8 cellular contexts compared by ENCODE assay signal in genomic region chr18:49491534-49491856, GRCh38. TPM values are rescaled to one million over a fixed set of nuclear protein-coding genes. Genes with fewer than 3 reads are reported as not detected.
A peak's percentile ranks its signal among the peaks of the same experiment; 100 is the strongest.
DNase-seq lines count a peak whose midpoint lies in the region; ATAC-seq, FAIRE-seq and TF ChIP-seq lines count a peak whose summit lies in the region.

No MANE protein-coding gene starts in this region.

- TF ChIP-seq POLR2A in gastrocnemius medialis (IDR thresholded peaks at IDR 0.05): no peak

- H3K27me3 ChIP-seq in SU-DHL-6 (ENCODE audit: low read length): no peaks in the 10 kb centered on the region
- no peaks in the 10 kb centered on the region for H3K27me3 ChIP-seq in gastrocnemius medialis

- ATAC-seq in gastrocnemius medialis (no peak), HG03460 (IDR thresholded peaks at IDR 0.05; ENCODE audit: unreplicated experiment) (no peak), GM21825 (IDR thresholded peaks at IDR 0.05; ENCODE audit: unreplicated experiment) (no peak)

- H3K36me3 ChIP-seq in SU-DHL-6 (ENCODE audit: low read length) (peaks cover 36% of the 10 kb centered on the region), gastrocnemius medialis (peaks cover 2 to 37% of the 10 kb centered on the region in 2 donors)

- H3K4me2 ChIP-seq in SU-DHL-6 (ENCODE audit: low read depth, low read length, poor library complexity, severe bottlenecking): peak overlapping the region; percentile 83

- H3K4me1 ChIP-seq in gastrocnemius medialis: peaks cover 24 to 27% of the 10 kb centered on the region in 2 donors

- DNase-seq in fibroblast of villous mesenchyme (ENCODE audit: low read depth) (no peak), gastrocnemius medialis (no peak), RCC 7860 (ENCODE audit: low spot score) (no peak), NCI-H226 (no peak)

- H3K9me3 ChIP-seq in SU-DHL-6 (ENCODE audit: insufficient read depth, low read length) (no peaks in the 10 kb centered on the region), gastrocnemius medialis (no peaks in the 10 kb centered on the region)

- H3K79me2 ChIP-seq in SU-DHL-6 (ENCODE audit: insufficient read depth, low read length): peaks cover 30% of the 10 kb centered on the region

- H3K27ac ChIP-seq in SU-DHL-6 (ENCODE audit: low read depth, low read length): peak overlapping the region; percentile 90
- peak overlapping the region; percentile 88 to 95 (median 92) for H3K27ac ChIP-seq in gastrocnemius medialis

- in situ Hi-C loops in gastrocnemius medialis (cut with MboI; ENCODE audit: low sequenced_read_pairs in 4 of 4): loop anchor here in 3 of 4 donors (5.0 to 25.0 kb wide), 2 partner anchors 326 to 796 kb away; partner anchors contain the start of genes CXXC1 (in 3 of the 3) and MBD1 (in 3 of the 3)

- TF ChIP-seq CTCF in GM12875 (IDR thresholded peaks at IDR 0.05; ENCODE audit: borderline replicate concordance, insufficient read depth, low read depth, low read length) (no peak), SU-DHL-6 (IDR thresholded peaks at IDR 0.05; ENCODE audit: insufficient read depth, low read length, poor library complexity, severe bottlenecking) (no peak), fibroblast of villous mesenchyme (IDR thresholded peaks at IDR 0.05; ENCODE audit: insufficient read depth, low read depth, low read length) (no peak), gastrocnemius medialis (IDR thresholded peaks at IDR 0.05 in 4 of 5, conservative IDR thresholded peaks at IDR 0.05 in 1 of 5) (no peak)

- FAIRE-seq in RCC 7860 (lab: Jason Lieb, UNC): no peak

- peaks cover 55% of the 10 kb centered on the region for H3F3A ChIP-seq in SU-DHL-6 (ENCODE audit: insufficient read depth)

- H3K9me2 ChIP-seq in SU-DHL-6 (replicated peaks; ENCODE audit: insufficient read depth, low read length): no peaks in the 10 kb centered on the region

- H3K9ac ChIP-seq in SU-DHL-6 (ENCODE audit: low read length): peak overlapping the region; percentile 95

- H2AFZ ChIP-seq in SU-DHL-6 (ENCODE audit: low read depth, low read length, severe bottlenecking): no peak overlapping the region

- intact Hi-C loops in gastrocnemius medialis (cut with DNase I; ENCODE audit: low total_unique reads): loop anchor here (5.0 kb wide), 1 partner anchor 791 kb away; the partner anchor contains the start of gene MBD1

- H4K20me1 ChIP-seq in SU-DHL-6 (ENCODE audit: low read depth, low read length): peaks cover 20% of the 10 kb centered on the region; the same call in 1 of the 2 replicates

- H3K4me3 ChIP-seq in GM12875 (ENCODE audit: low read depth, low read length): peak overlapping the region; percentile 65
- H3K4me3 ChIP-seq in SU-DHL-6 (ENCODE audit: insufficient read depth, low read length, poor library complexity, severe bottlenecking): peak overlapping the region; percentile 91
- peak overlapping the region; percentile 80 for H3K4me3 ChIP-seq in fibroblast of villous mesenchyme (ENCODE audit: low read depth, low read length)
- peak overlapping the region; percentile 85 to 99 (median 86) for H3K4me3 ChIP-seq in gastrocnemius medialis

RNA-seq across cellular contexts. Expression of gene RPL17, which starts 0.8 kb away (rescaled TPM):
- total RNA-seq in fibroblast of villous mesenchyme (1,385 and 1,725 TPM in 2 replicates), gastrocnemius medialis (100 to 1,000 TPM; 695 to 950 (median 770) TPM)

RNA-seq across cellular contexts. Expression of gene C18orf32, which starts 4.5 kb away (rescaled TPM):
- total RNA-seq in fibroblast of villous mesenchyme (11.7 and 24.5 TPM in 2 replicates), gastrocnemius medialis (10 to 100 TPM; 14.0 to 28.2 (median 19.6) TPM)

RNA-seq across cellular contexts. Expression of gene DYM, which starts 31.1 kb away (rescaled TPM):
- total RNA-seq in fibroblast of villous mesenchyme: 31.5 and 31.9 TPM in 2 replicates
- 100 to 1,000 TPM in 1 of 4 donors, 10 to 100 TPM in 3; 60.4 to 124 (median 81.2) TPM for total RNA-seq in gastrocnemius medialis
